ENCODE assay signal across 13 cellular contexts in genomic region chr5:159230657-159231056, GRCh38.
"Had no signal": no experiment of that assay in that cellular context is flagged by ENCODE, and none has a peak within 500 bp of the region (broad histone marks: within the 10 kb centered on the region; RNA-seq: fewer than 3 reads in every experiment).

No MANE protein-coding gene starts in this region.

- ATAC-seq: gastrocnemius medialis, heart right ventricle had no signal

- DNase-seq: activated CD4-positive, alpha-beta T cell treated with anti-CD3 and anti-CD28 coated beads, Interleukin-2, amount 10 ng/mL, durations not matched to agents 7 days and 5 days; activated CD4-positive, CD25-positive, alpha-beta regulatory T cell; activated naive CD4-positive, alpha-beta T cell treated with anti-CD3 and anti-CD28 coated beads, Interleukin-2, amount 10 ng/mL, durations not matched to agents 7 days and 5 days; colonic mucosa; effector CD4-positive, alpha-beta T cell; gastrocnemius medialis; heart right ventricle; left ventricle myocardium inferior; ovary; stimulated activated CD4-positive, alpha-beta T cell treated with anti-CD3 and anti-CD28 coated beads, Interleukin-2, amount 100 ng/mL, for 48 hours; stimulated activated naive CD4-positive, alpha-beta T cell treated with Interleukin-2 at 50 U/mL for 16 hours had no signal

- H3K27ac ChIP-seq: colonic mucosa, gastrocnemius medialis, heart right ventricle, left ventricle myocardium inferior, ovary, suprapubic skin, upper lobe of left lung had no signal
